17 cellular contexts compared by ENCODE assay signal in genomic region chr13:89673789-89674311, GRCh38.
DNase-seq lines count a peak whose midpoint lies in the region; FAIRE-seq and TF ChIP-seq lines count a peak whose summit lies in the region.
"Had no signal": no experiment of that assay in that cellular context is flagged by ENCODE, and none has a peak within 500 bp of the region (broad histone marks: within the 10 kb centered on the region; RNA-seq: fewer than 3 reads in every experiment).

No MANE protein-coding gene starts in this region.

- H3K79me2 ChIP-seq in Karpas-422 (ENCODE audit: low read length) = no peaks in the 10 kb centered on the region

- FAIRE-seq in H54 (lab: Jason Lieb, UNC) = peak; percentile 30
- FAIRE-seq in endometrium (lab: Jason Lieb, UNC) = peak; percentile 53
- FAIRE-seq: A204.1, D721Med, GM12891, GM19239, H1, HepG2 had no signal

- no peak for TF ChIP-seq POLR2A in H54 (IDR thresholded peaks at IDR 0.05; ENCODE audit: low read depth, low read length)

- H3K4me1 ChIP-seq in Karpas-422 (ENCODE audit: low read length) = no peaks in the 10 kb centered on the region
- H3K4me1 ChIP-seq: HAP-1 had no signal

- no peaks in the 10 kb centered on the region for H3K27me3 ChIP-seq in Karpas-422 (ENCODE audit: low read length)

- no peaks in the 10 kb centered on the region for H3K36me3 ChIP-seq in Karpas-422 (ENCODE audit: insufficient read depth, low read length)
- H3K36me3 ChIP-seq: HAP-1 had no signal

- no peak overlapping the region for H3K27ac ChIP-seq in Karpas-422 (ENCODE audit: low read length)
- H3K27ac ChIP-seq: C4-2B had no signal

- H3K4me3 ChIP-seq in Karpas-422 (ENCODE audit: low read length) = no peak overlapping the region
- H3K4me3 ChIP-seq: HAP-1 had no signal

- no peak overlapping the region for H3K9ac ChIP-seq in Karpas-422 (ENCODE audit: low read length)

- DNase-seq in H54 (ENCODE audit: insufficient read length, low spot score) (no peak), Karpas-422 (no peak), superior temporal gyrus (ENCODE audit: extremely low spot score) (no peak), amniotic stem cell (lab: John Stamatoyannopoulos, UW) (no peak), iPS-NIHi7 (ENCODE audit: extremely low spot score) (no peak)
- DNase-seq: AML-193; Caco-2; CD4-positive, alpha-beta T cell had no signal

- H3K9me2 ChIP-seq in Karpas-422 (replicated peaks; ENCODE audit: insufficient read depth, low read length) = no peaks in the 10 kb centered on the region

- H3K9me3 ChIP-seq in Karpas-422 (ENCODE audit: low read length) = no peaks in the 10 kb centered on the region
- H3K9me3 ChIP-seq: Caco-2, HAP-1 had no signal

- H4K20me1 ChIP-seq in Karpas-422 (ENCODE audit: insufficient read depth, low read depth, low read length) = no peaks in the 10 kb centered on the region

- H2AFZ ChIP-seq in Karpas-422 (ENCODE audit: low read length) = peak overlapping the region; percentile 86

- no peak overlapping the region for H3K4me2 ChIP-seq in Karpas-422 (ENCODE audit: low read depth, low read length, poor library complexity, severe bottlenecking)
